In the genomic region with DNA sequence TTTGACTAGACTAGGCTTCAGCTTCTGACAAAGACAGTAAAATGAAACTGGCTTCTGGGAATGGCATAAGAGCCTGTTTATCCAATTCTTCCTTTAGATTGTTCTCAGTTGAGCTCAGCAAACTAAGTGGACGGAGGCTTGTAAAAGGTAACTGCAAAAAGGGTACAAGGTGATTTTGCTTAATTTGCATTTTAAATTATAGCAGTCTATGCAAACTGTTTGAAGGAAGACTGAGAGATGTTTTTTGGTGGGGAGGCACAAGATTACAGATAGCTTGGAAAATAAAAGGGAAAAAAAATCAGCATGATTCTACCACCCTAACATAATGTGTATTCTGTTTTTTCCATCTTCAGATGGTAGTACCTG, we compare ENCODE assay signal across 10 cellular contexts. TPM values are rescaled to one million over a fixed set of nuclear protein-coding genes. Genes with fewer than 3 reads are reported as not detected.
A peak's percentile ranks its signal among the peaks of the same experiment; 100 is the strongest.
DNase-seq lines count a peak whose midpoint lies in the region; ATAC-seq and TF ChIP-seq lines count a peak whose summit lies in the region.
"Had no signal": no experiment of that assay in that cellular context is flagged by ENCODE, and none has a peak within 500 bp of the region (broad histone marks: within the 10 kb centered on the region; RNA-seq: fewer than 3 reads in every experiment).

No MANE protein-coding gene starts in this region.

- peak overlapping the region; percentile 95 for H3K27ac Mint-ChIP-seq in chondrocyte (ENCODE audit: unreplicated experiment)
- peak overlapping the region; percentile 93 to 96 for H3K27ac Mint-ChIP-seq in natural killer cell treated with Interleukin-12 subunit alpha and Interleukin-12 subunit beta and Interleukin-15 and Interleukin-18, amount 100 ng/mL, for 72 hours

- POLR2A ChIA-PET in AG04450 (lab: Yijun Ruan, JAX): interaction anchor here (0.8 kb wide), 1 partner anchor 13 kb away, joined by 3 read pairs; no protein-coding TSS in a partner anchor

- H3K4me2 ChIP-seq in Karpas-422 (ENCODE audit: low read depth, low read length, poor library complexity, severe bottlenecking): peak overlapping the region; percentile 86

- H3K79me2 ChIP-seq in Karpas-422 (ENCODE audit: low read length): peaks cover 87% of the 10 kb centered on the region

- H3K4me1 Mint-ChIP-seq in chondrocyte (ENCODE audit: low read depth): peaks cover 90% of the 10 kb centered on the region
- peaks cover 85 to 89% of the 10 kb centered on the region in 2 donors for H3K4me1 Mint-ChIP-seq in natural killer cell treated with Interleukin-12 subunit alpha and Interleukin-12 subunit beta and Interleukin-15 and Interleukin-18, amount 100 ng/mL, for 72 hours (ENCODE audit: low read depth in 2 of 2)

- H3K9me3 ChIP-seq in AG04450 (ENCODE audit: control insufficient read depth, insufficient read depth, low read length) (no peaks in the 10 kb centered on the region; the same call in 1 of the 2 replicates), Karpas-422 (ENCODE audit: low read length) (no peaks in the 10 kb centered on the region)

- H3K27me3 ChIP-seq in AG04450 (ENCODE audit: control insufficient read depth, insufficient read depth, low read length) (no peaks in the 10 kb centered on the region), Karpas-422 (ENCODE audit: low read length) (no peaks in the 10 kb centered on the region)

- DNase-seq in AG04450 (ENCODE audit: low read depth, low spot score) (no peak), Karpas-422 (peak; percentile 74), chondrocyte (ENCODE audit: low spot score) (no peak), UCSD-AML1 (lab: John Stamatoyannopoulos, UW; ENCODE audit: unreplicated experiment) (no peak), cerebellum (ENCODE audit: low spot score) (no peak), lower leg skin (ENCODE audit: low spot score in 2 of 2) (no peak)
- DNase-seq in natural killer cell treated with Interleukin-12 subunit alpha and Interleukin-12 subunit beta and Interleukin-15 and Interleukin-18, amount 100 ng/mL, for 72 hours (ENCODE audit: low spot score): no peak

- H3K9me2 ChIP-seq in Karpas-422 (replicated peaks; ENCODE audit: insufficient read depth, low read length): no peaks in the 10 kb centered on the region

- peak overlapping the region; percentile 38 for H3K4me3 ChIP-seq in AG04450 (ENCODE audit: low read depth, low read length)
- H3K4me3 ChIP-seq in Karpas-422 (ENCODE audit: low read length): peak overlapping the region; percentile 65
- H3K4me3 ChIP-seq in lower leg skin (ENCODE audit: low read depth, poor library complexity, severe bottlenecking): no peak overlapping the region

- intact Hi-C loops in lower leg skin (cut with DNase I; ENCODE audit: low total_unique reads): no loop called here

- no peaks in the 10 kb centered on the region for H3K9me3 Mint-ChIP-seq in chondrocyte (ENCODE audit: low read depth)
- H3K9me3 Mint-ChIP-seq in natural killer cell treated with Interleukin-12 subunit alpha and Interleukin-12 subunit beta and Interleukin-15 and Interleukin-18, amount 100 ng/mL, for 72 hours: no peaks in the 10 kb centered on the region
- H3K9me3 Mint-ChIP-seq: neural crest cell had no signal

- no peak for TF ChIP-seq POLR2A in lower leg skin (IDR thresholded peaks at IDR 0.05)

- 63 to 68% methylated on average over 1 of the region's 1 CpG for WGBS in lower leg skin, 2 donors

- peaks cover 89% of the 10 kb centered on the region for H3K4me1 ChIP-seq in Karpas-422 (ENCODE audit: low read length)

- no peak for ATAC-seq in natural killer cell treated with Interleukin-12 subunit alpha and Interleukin-12 subunit beta and Interleukin-15 and Interleukin-18, amount 100 ng/mL, for 72 hours
- ATAC-seq in GM18873 (IDR thresholded peaks at IDR 0.05; ENCODE audit: low FRiP score, unreplicated experiment): no peak

- no peaks in the 10 kb centered on the region for H3K36me3 Mint-ChIP-seq in chondrocyte (ENCODE audit: low read depth)
- peaks cover 24% of the 10 kb centered on the region for H3K36me3 Mint-ChIP-seq in natural killer cell treated with Interleukin-12 subunit alpha and Interleukin-12 subunit beta and Interleukin-15 and Interleukin-18, amount 100 ng/mL, for 72 hours

- peak overlapping the region; percentile 90 for H3K9ac ChIP-seq in Karpas-422 (ENCODE audit: low read length)

- H4K20me1 ChIP-seq in Karpas-422 (ENCODE audit: insufficient read depth, low read depth, low read length): no peaks in the 10 kb centered on the region; the same call in 1 of the 2 replicates

- H3K27ac ChIP-seq in AG04450 (ENCODE audit: low read depth, low read length) (peak overlapping the region; percentile 50), Karpas-422 (ENCODE audit: low read length) (peak overlapping the region; percentile 97)

- TF ChIP-seq CTCF in AG04450 (IDR thresholded peaks at IDR 0.05; ENCODE audit: low read depth, low read length) (no peak), chondrocyte (IDR thresholded peaks at IDR 0.05) (no peak), lower leg skin (IDR thresholded peaks at IDR 0.05) (no peak)

- H2AFZ ChIP-seq in Karpas-422 (ENCODE audit: low read length): no peak overlapping the region

- peaks cover 24% of the 10 kb centered on the region for H3K36me3 ChIP-seq in Karpas-422 (ENCODE audit: insufficient read depth, low read length)

- H3K27me3 Mint-ChIP-seq in chondrocyte (ENCODE audit: low read depth): no peaks in the 10 kb centered on the region
- no peaks in the 10 kb centered on the region for H3K27me3 Mint-ChIP-seq in natural killer cell treated with Interleukin-12 subunit alpha and Interleukin-12 subunit beta and Interleukin-15 and Interleukin-18, amount 100 ng/mL, for 72 hours

- CTCF ChIA-PET in AG04450 (lab: Charles Lee): interaction anchor here (1.0 to 1.3 kb wide), 2 partner anchors 32 to 37 kb away, joined by 3 to 8 read pairs; no protein-coding TSS in a partner anchor

- H3K4me3 Mint-ChIP-seq in chondrocyte (ENCODE audit: unreplicated experiment): peak overlapping the region; percentile 64
- H3K4me3 Mint-ChIP-seq in natural killer cell treated with Interleukin-12 subunit alpha and Interleukin-12 subunit beta and Interleukin-15 and Interleukin-18, amount 100 ng/mL, for 72 hours: peak overlapping the region; percentile 90

RNA-seq across cellular contexts. Expression of gene SUSD6, which starts 5.0 kb away (rescaled TPM):
- 14.4 and 16.3 TPM in 2 replicates for polyA plus RNA-seq in AG04450 (2011; rRNA removed)
- 20.5 and 26.1 TPM in 2 replicates for polyA minus RNA-seq in AG04450 (2011; rRNA and poly(A)+ RNA removed)
- total RNA-seq in Karpas-422 (2014; rRNA removed; shearing (Covaris generic); ENCODE audit: low replicate concordance): 43.8 and 46.0 TPM in 2 replicates
- 49.1 to 51.6 TPM (median 49.3 TPM) in 3 replicates for total RNA-seq in chondrocyte
- total RNA-seq in natural killer cell treated with Interleukin-12 subunit alpha and Interleukin-12 subunit beta and Interleukin-15 and Interleukin-18, amount 100 ng/mL, for 72 hours: 100 to 1,000 TPM; 111 to 139 TPM
- 11.5 TPM for total RNA-seq in cerebellum
- 10 to 100 TPM; 35.5 to 56.7 (median 51.0) TPM for total RNA-seq in lower leg skin

RNA-seq across cellular contexts. Expression of gene CCDC177, which starts 41.7 kb away (rescaled TPM):
- not detected in 2 replicates for polyA plus RNA-seq in AG04450 (2011; rRNA removed)
- polyA minus RNA-seq in AG04450 (2011; rRNA and poly(A)+ RNA removed): 0.05 TPM in 1 of 2 replicates, not detected in the other
- total RNA-seq in Karpas-422 (2014; rRNA removed; shearing (Covaris generic); ENCODE audit: low replicate concordance): not detected in 2 replicates
- total RNA-seq in chondrocyte: not detected in 3 replicates
- total RNA-seq in natural killer cell treated with Interleukin-12 subunit alpha and Interleukin-12 subunit beta and Interleukin-15 and Interleukin-18, amount 100 ng/mL, for 72 hours: not detected
- total RNA-seq in cerebellum: 4.5 TPM
- under 1 TPM in 2 of 4 donors, not detected in 2; 0.12 to 0.19 TPM for total RNA-seq in lower leg skin
- total RNA-seq: subcutaneous adipose tissue had no signal
